ENCODE assay signal across 4 cellular contexts in genomic region chr1:227574926-227575325, GRCh38.
"Had no signal": no experiment of that assay in that cellular context is flagged by ENCODE, and none has a peak within 500 bp of the region (broad histone marks: within the 10 kb centered on the region; RNA-seq: fewer than 3 reads in every experiment).

No MANE protein-coding gene starts in this region.

- ATAC-seq: HepG2, K562 had no signal

- H3K27ac ChIP-seq: HL-60, KMS-11 had no signal

- H3K4me3 ChIP-seq: K562 had no signal
